18 cellular contexts compared by ENCODE assay signal in the genomic region with DNA sequence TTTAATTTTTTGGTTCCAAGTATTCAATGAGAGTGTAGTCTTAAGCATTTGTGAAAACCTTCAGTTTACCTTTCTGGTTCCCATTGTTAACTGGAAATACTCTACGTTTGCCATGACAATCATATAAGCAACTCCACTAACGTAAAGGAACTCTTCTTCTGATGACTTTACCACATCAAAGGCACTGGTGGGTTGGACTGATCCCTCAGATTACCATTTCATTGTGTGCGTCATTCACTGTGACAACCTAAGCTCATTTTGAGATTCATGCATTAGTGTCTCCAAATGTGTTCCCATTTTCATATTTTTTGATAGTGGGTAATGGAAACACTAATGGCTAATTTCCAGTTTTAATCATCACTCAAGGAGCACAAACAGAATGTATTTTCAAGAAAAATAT.
DNase-seq lines count a peak whose midpoint lies in the region; ATAC-seq and TF ChIP-seq lines count a peak whose summit lies in the region.
"Had no signal": no experiment of that assay in that cellular context is flagged by ENCODE, and none has a peak within 500 bp of the region (broad histone marks: within the 10 kb centered on the region; RNA-seq: fewer than 3 reads in every experiment).

No MANE protein-coding gene starts in this region.

- no peaks in the 10 kb centered on the region for H3K9me3 Mint-ChIP-seq in activated CD4-positive, alpha-beta T cell treated with anti-CD3 and anti-CD28 coated beads, Interleukin-2, amount 10 ng/mL, durations not matched to agents 7 days and 5 days
- no peaks in the 10 kb centered on the region for H3K9me3 Mint-ChIP-seq in activated naive CD8-positive, alpha-beta T cell treated with anti-CD3 and anti-CD28 coated beads, Interleukin-2, amount 50 U/mL, for 24 hours
- H3K9me3 Mint-ChIP-seq: HFFc6 had no signal

- no peaks in the 10 kb centered on the region for H3K9me3 ChIP-seq in DND-41 (ENCODE audit: insufficient read depth, low read length, severe bottlenecking)
- H3K9me3 ChIP-seq: BLaER1, SJCRH30 had no signal

- H3K4me1 ChIP-seq in DND-41 (ENCODE audit: insufficient read depth, low read length) = no peaks in the 10 kb centered on the region
- H3K4me1 ChIP-seq: SJCRH30 had no signal

- no peaks in the 10 kb centered on the region for H3K79me2 ChIP-seq in DND-41 (ENCODE audit: insufficient read depth, low read length)

- H3K4me3 ChIP-seq in DND-41 (ENCODE audit: low read depth in 1 of 2, low read length in 2 of 2) = no peak overlapping the region
- H3K4me3 ChIP-seq: BLaER1, SJCRH30 had no signal

- peak; percentile 97 for ATAC-seq in DND-41 (ENCODE audit: insufficient read depth, low read depth)
- peak; percentile 73 for ATAC-seq in activated naive CD8-positive, alpha-beta T cell treated with anti-CD3 and anti-CD28 coated beads, Interleukin-2, amount 50 U/mL, for 24 hours
- ATAC-seq in HG03469 (IDR thresholded peaks at IDR 0.05; ENCODE audit: unreplicated experiment) = no peak

- TF ChIP-seq CTCF in DND-41 (IDR thresholded peaks at IDR 0.05; ENCODE audit: borderline replicate concordance, extremely low read depth, low read length, poor library complexity, severe bottlenecking) = no peak

- peaks cover 2% of the 10 kb centered on the region for H3K27me3 ChIP-seq in DND-41 (ENCODE audit: insufficient read depth, low read length, poor library complexity)
- H3K27me3 ChIP-seq: BLaER1, SJCRH30 had no signal

- H4K20me1 ChIP-seq in DND-41 (ENCODE audit: insufficient read depth, low read length) = no peaks in the 10 kb centered on the region
- H4K20me1 ChIP-seq: BLaER1 had no signal

- POLR2A ChIA-PET in activated CD4-positive, alpha-beta T cell treated with anti-CD3 and anti-CD28 coated beads, Interleukin-2, amount 10 ng/mL, durations not matched to agents 7 days and 5 days (lab: Charles Lee) = no interaction called here

- no peak overlapping the region for H3K27ac ChIP-seq in DND-41 (ENCODE audit: low read length)
- H3K27ac ChIP-seq: BLaER1, SJCRH30 had no signal

- no peaks in the 10 kb centered on the region for H3K4me1 Mint-ChIP-seq in activated CD4-positive, alpha-beta T cell treated with anti-CD3 and anti-CD28 coated beads, Interleukin-2, amount 10 ng/mL, durations not matched to agents 7 days and 5 days
- peaks cover 1% of the 10 kb centered on the region for H3K4me1 Mint-ChIP-seq in activated naive CD8-positive, alpha-beta T cell treated with anti-CD3 and anti-CD28 coated beads, Interleukin-2, amount 50 U/mL, for 24 hours
- H3K4me1 Mint-ChIP-seq: CD4-positive, alpha-beta memory T cell had no signal

- H3K27ac Mint-ChIP-seq in activated CD4-positive, alpha-beta T cell treated with anti-CD3 and anti-CD28 coated beads, Interleukin-2, amount 10 ng/mL, durations not matched to agents 7 days and 5 days = no peak overlapping the region
- no peak overlapping the region for H3K27ac Mint-ChIP-seq in activated naive CD8-positive, alpha-beta T cell treated with anti-CD3 and anti-CD28 coated beads, Interleukin-2, amount 50 U/mL, for 24 hours
- H3K27ac Mint-ChIP-seq: CD4-positive, alpha-beta memory T cell; HFFc6 had no signal

- CTCF ChIA-PET in activated CD4-positive, alpha-beta T cell treated with anti-CD3 and anti-CD28 coated beads, Interleukin-2, amount 10 ng/mL, durations not matched to agents 7 days and 5 days (lab: Charles Lee) = no interaction called here

- H3K36me3 ChIP-seq in DND-41 (ENCODE audit: insufficient read depth, low read length) = no peaks in the 10 kb centered on the region
- H3K36me3 ChIP-seq: BLaER1, SJCRH30 had no signal

- DNase-seq in activated CD4-positive, alpha-beta T cell treated with anti-CD3 and anti-CD28 coated beads, Interleukin-2, amount 10 ng/mL, durations not matched to agents 7 days and 5 days = peak; percentile 10
- DNase-seq in activated CD4-positive, alpha-beta T cell treated with anti-CD3 and anti-CD28 coated beads for 1 hour = no peak
- DNase-seq in DND-41 (peak; percentile 45), RPMI7951 (ENCODE audit: low read depth) (peak; percentile 65), DMS79 (lab: John Stamatoyannopoulos, UW) (no peak)
- no peak for DNase-seq in activated naive CD8-positive, alpha-beta T cell treated with anti-CD3 and anti-CD28 coated beads, Interleukin-2, amount 50 U/mL, for 24 hours
- DNase-seq: DMS79 treated with DMSO at 0.1 percent for 48 hours, H7, HFFc6, NCI-H1417, NCI-H187, NCI-H2107, NCI-H510A, NCI-H748 treated with DMSO at 0.1 percent for 48 hours, SJCRH30 had no signal

- no peak overlapping the region for H3K4me3 Mint-ChIP-seq in activated CD4-positive, alpha-beta T cell treated with anti-CD3 and anti-CD28 coated beads, Interleukin-2, amount 10 ng/mL, durations not matched to agents 7 days and 5 days
- no peak overlapping the region for H3K4me3 Mint-ChIP-seq in activated naive CD8-positive, alpha-beta T cell treated with anti-CD3 and anti-CD28 coated beads, Interleukin-2, amount 50 U/mL, for 24 hours
- H3K4me3 Mint-ChIP-seq: CD4-positive, alpha-beta memory T cell; HFFc6 had no signal

- no peak overlapping the region for H3K9ac ChIP-seq in DND-41 (ENCODE audit: low read depth, low read length)
- H3K9ac ChIP-seq: BLaER1 had no signal

- H3K36me3 Mint-ChIP-seq in activated CD4-positive, alpha-beta T cell treated with anti-CD3 and anti-CD28 coated beads, Interleukin-2, amount 10 ng/mL, durations not matched to agents 7 days and 5 days (ENCODE audit: low read depth) = no peaks in the 10 kb centered on the region
- no peaks in the 10 kb centered on the region for H3K36me3 Mint-ChIP-seq in activated naive CD8-positive, alpha-beta T cell treated with anti-CD3 and anti-CD28 coated beads, Interleukin-2, amount 50 U/mL, for 24 hours (ENCODE audit: low read depth)
- H3K36me3 Mint-ChIP-seq: CD4-positive, alpha-beta memory T cell had no signal

- no peak overlapping the region for H2AFZ ChIP-seq in DND-41 (ENCODE audit: low read depth, low read length)

- no peak overlapping the region for H3K4me2 ChIP-seq in DND-41 (ENCODE audit: insufficient read depth, low read length)
- H3K4me2 ChIP-seq: BLaER1 had no signal

- peaks cover 4% of the 10 kb centered on the region for H3K27me3 Mint-ChIP-seq in activated CD4-positive, alpha-beta T cell treated with anti-CD3 and anti-CD28 coated beads, Interleukin-2, amount 10 ng/mL, durations not matched to agents 7 days and 5 days
- H3K27me3 Mint-ChIP-seq in activated naive CD8-positive, alpha-beta T cell treated with anti-CD3 and anti-CD28 coated beads, Interleukin-2, amount 50 U/mL, for 24 hours = peaks cover 16% of the 10 kb centered on the region

Comparison
In these comparisons a context has a peak if more than half of its experiments do, and no peak if none do; other contexts are left out.
1. DNase-seq: peak in activated CD4-positive, alpha-beta T cell treated with anti-CD3 and anti-CD28 coated beads, Interleukin-2, amount 10 ng/mL, durations not matched to agents 7 days and 5 days (single experiment), DND-41 (single experiment) and RPMI7951 (single experiment); none in activated CD4-positive, alpha-beta T cell treated with anti-CD3 and anti-CD28 coated beads for 1 hour (single experiment), activated naive CD8-positive, alpha-beta T cell treated with anti-CD3 and anti-CD28 coated beads, Interleukin-2, amount 50 U/mL, for 24 hours (single experiment) and DMS79 (single experiment).